ENCODE assay signal across 8 cellular contexts in the genomic region with DNA sequence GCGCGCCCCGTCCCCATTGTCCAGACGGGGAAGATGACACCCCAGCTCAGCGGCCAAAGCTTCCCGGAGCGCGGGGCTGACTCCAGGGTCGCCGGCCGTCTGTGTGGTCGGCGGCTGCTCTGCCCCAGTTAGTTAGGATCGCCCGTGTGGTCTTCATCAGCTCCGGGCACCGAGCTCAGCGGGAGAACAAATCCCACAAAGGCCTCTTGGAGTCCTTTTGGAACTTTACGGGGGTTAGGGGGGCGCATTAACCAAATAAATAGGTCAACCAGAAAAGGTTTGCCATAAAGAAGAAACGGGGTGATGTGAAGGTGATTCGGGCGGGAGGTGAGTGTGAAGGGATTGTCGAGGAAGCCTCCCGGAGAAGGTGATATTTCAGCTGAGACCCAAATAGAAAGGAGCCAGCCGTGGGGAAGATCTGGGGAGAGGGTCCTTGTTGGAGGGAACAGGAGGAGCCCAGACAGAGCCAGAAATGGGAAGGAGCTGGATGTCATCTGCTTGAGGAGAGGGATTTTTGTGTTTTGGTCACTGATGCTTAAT. TPM values are rescaled to one million over a fixed set of nuclear protein-coding genes. Genes with fewer than 3 reads are reported as not detected.
DNase-seq lines count a peak whose midpoint lies in the region; ATAC-seq and TF ChIP-seq lines count a peak whose summit lies in the region.

No MANE protein-coding gene starts in this region.

- H3K4me3 Mint-ChIP-seq in type B pancreatic cell = peak overlapping the region; percentile 96

- no peaks in the 10 kb centered on the region for H3K9me3 ChIP-seq in adipocyte (ENCODE audit: control insufficient read depth, low read length)
- no peaks in the 10 kb centered on the region for H3K9me3 ChIP-seq in liver (ENCODE audit: control insufficient read depth in 4 of 4, low read length in 3 of 4)

- ATAC-seq in HG02870 (IDR thresholded peaks at IDR 0.05; ENCODE audit: unreplicated experiment) = no peak
- ATAC-seq in HG03520 (IDR thresholded peaks at IDR 0.05; ENCODE audit: unreplicated experiment) = no peak
- no peak for ATAC-seq in left lobe of liver

- H3K4me3 ChIP-seq in AG04449 (ENCODE audit: low read depth, low read length) (peak overlapping the region; percentile 94), HL-60 (replicated peaks; ENCODE audit: insufficient read depth, low read length) (peak overlapping the region; percentile 99), adipocyte (ENCODE audit: low read length) (peak overlapping the region; percentile 93), liver (ENCODE audit: low read depth in 1 of 3, low read length in 3 of 3) (peak overlapping the region; percentile 88 to 100 (median 89))

- DNase-seq in AG04449 (ENCODE audit: low read depth, low spot score) = no peak
- no peak for DNase-seq in HL-60 (ENCODE audit: low read depth in 1 of 2, low spot score in 1 of 2)
- DNase-seq in adipocyte (ENCODE audit: low read depth) = peak; percentile 22
- DNase-seq in type B pancreatic cell (ENCODE audit: extremely low spot score, unreplicated experiment) = no peak
- DNase-seq in left lobe of liver (ENCODE audit: low spot score) = no peak

- peaks cover 21% of the 10 kb centered on the region for H3K4me1 Mint-ChIP-seq in type B pancreatic cell (ENCODE audit: unreplicated experiment)

- H3K27me3 ChIP-seq in HL-60 (ENCODE audit: insufficient read depth, poor library complexity, severe bottlenecking) = no peaks in the 10 kb centered on the region
- no peaks in the 10 kb centered on the region for H3K27me3 ChIP-seq in adipocyte (replicated peaks; ENCODE audit: control insufficient read depth, insufficient read depth, low read length)
- H3K27me3 ChIP-seq in liver (ENCODE audit: control insufficient read depth in 4 of 4, insufficient read depth in 4 of 4, low read length in 3 of 4) = no peaks in the 10 kb centered on the region

- H3K27ac ChIP-seq in HL-60 (replicated peaks) = peak overlapping the region; percentile 41
- H3K27ac ChIP-seq in liver (ENCODE audit: low read depth in 1 of 2, low read length in 2 of 2) = no peak overlapping the region

- H3K27ac Mint-ChIP-seq in type B pancreatic cell = peak overlapping the region; percentile 65

- H3K27me3 Mint-ChIP-seq in type B pancreatic cell = no peaks in the 10 kb centered on the region

- POLR2A ChIA-PET in AG04449 (lab: Yijun Ruan, JAX) = interaction anchor here (0.8 to 1.1 kb wide), 3 partner anchors 34 to 1080 kb away, joined by 3 to 5 read pairs (median 5); no protein-coding TSS in a partner anchor

- no peaks in the 10 kb centered on the region for H3K9me3 Mint-ChIP-seq in type B pancreatic cell

- under 1% methylated on average over 26 of the region's 26 CpGs for WGBS in liver

- peaks cover 14% of the 10 kb centered on the region for H3K4me1 ChIP-seq in adipocyte (ENCODE audit: control insufficient read depth, insufficient read depth, low read length)
- H3K4me1 ChIP-seq in liver (ENCODE audit: control insufficient read depth in 4 of 4, insufficient read depth in 4 of 4, low read length in 3 of 4) = peaks cover 2 to 23% (median 16%) of the 10 kb centered on the region in 4 donors

- peaks cover 4% of the 10 kb centered on the region for H3K36me3 Mint-ChIP-seq in type B pancreatic cell

- no peak for TF ChIP-seq RAD21 in liver (IDR thresholded peaks at IDR 0.05)

- TF ChIP-seq CTCF in AG04449 (IDR thresholded peaks at IDR 0.05; ENCODE audit: insufficient read depth, low read length, missing control alignments) = no peak
- no peak for TF ChIP-seq CTCF in HL-60 (IDR thresholded peaks at IDR 0.05; ENCODE audit: insufficient read depth, low read length)
- no peak for TF ChIP-seq CTCF in liver (IDR thresholded peaks at IDR 0.05; ENCODE audit: low read depth, low read length, missing input control)
- TF ChIP-seq CTCF in type B pancreatic cell (conservative IDR thresholded peaks at IDR 0.05) = no peak

- H3K36me3 ChIP-seq in adipocyte (ENCODE audit: control insufficient read depth, insufficient read depth, low read length, severe bottlenecking) (no peaks in the 10 kb centered on the region), liver (ENCODE audit: control insufficient read depth in 4 of 4, insufficient read depth in 3 of 4, low read depth in 1 of 4, low read length in 3 of 4) (no peaks in the 10 kb centered on the region)

- CTCF ChIA-PET in AG04449 (lab: Yijun Ruan, JAX) = interaction anchor here (1.0 to 1.3 kb wide), 3 partner anchors 11 to 320 kb away, joined by 3 to 4 read pairs (median 4); no protein-coding TSS in a partner anchor

- H3K9ac ChIP-seq in adipocyte (ENCODE audit: low read length) = peak overlapping the region; percentile 94
- peak overlapping the region; percentile 11 to 84 for H3K9ac ChIP-seq in liver (ENCODE audit: low read depth in 1 of 2, low read length in 2 of 2)

TF ChIP-seq in liver, 16 proteins besides CTCF, POLR2A, EP300 and RAD21:
- TF ChIP-seq, protein P1, sequence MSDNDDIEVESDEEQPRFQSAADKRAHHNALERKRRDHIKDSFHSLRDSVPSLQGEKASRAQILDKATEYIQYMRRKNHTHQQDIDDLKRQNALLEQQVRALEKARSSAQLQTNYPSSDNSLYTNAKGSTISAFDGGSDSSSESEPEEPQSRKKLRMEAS (IDR thresholded peaks at IDR 0.05) = no peak
- no peak for TF ChIP-seq FOXA2 (IDR thresholded peaks at IDR 0.05)
- no peak for TF ChIP-seq JUND (IDR thresholded peaks at IDR 0.05)
- TF ChIP-seq GABPA (IDR thresholded peaks at IDR 0.05 in 1 of 2, conservative IDR thresholded peaks at IDR 0.05 in 1 of 2) = no peak
- no peak for TF ChIP-seq YY1 (IDR thresholded peaks at IDR 0.05)
- no peak for TF ChIP-seq HNF4A (conservative IDR thresholded peaks at IDR 0.05)
- TF ChIP-seq RXRA (IDR thresholded peaks at IDR 0.05) = no peak
- TF ChIP-seq, protein P2, sequence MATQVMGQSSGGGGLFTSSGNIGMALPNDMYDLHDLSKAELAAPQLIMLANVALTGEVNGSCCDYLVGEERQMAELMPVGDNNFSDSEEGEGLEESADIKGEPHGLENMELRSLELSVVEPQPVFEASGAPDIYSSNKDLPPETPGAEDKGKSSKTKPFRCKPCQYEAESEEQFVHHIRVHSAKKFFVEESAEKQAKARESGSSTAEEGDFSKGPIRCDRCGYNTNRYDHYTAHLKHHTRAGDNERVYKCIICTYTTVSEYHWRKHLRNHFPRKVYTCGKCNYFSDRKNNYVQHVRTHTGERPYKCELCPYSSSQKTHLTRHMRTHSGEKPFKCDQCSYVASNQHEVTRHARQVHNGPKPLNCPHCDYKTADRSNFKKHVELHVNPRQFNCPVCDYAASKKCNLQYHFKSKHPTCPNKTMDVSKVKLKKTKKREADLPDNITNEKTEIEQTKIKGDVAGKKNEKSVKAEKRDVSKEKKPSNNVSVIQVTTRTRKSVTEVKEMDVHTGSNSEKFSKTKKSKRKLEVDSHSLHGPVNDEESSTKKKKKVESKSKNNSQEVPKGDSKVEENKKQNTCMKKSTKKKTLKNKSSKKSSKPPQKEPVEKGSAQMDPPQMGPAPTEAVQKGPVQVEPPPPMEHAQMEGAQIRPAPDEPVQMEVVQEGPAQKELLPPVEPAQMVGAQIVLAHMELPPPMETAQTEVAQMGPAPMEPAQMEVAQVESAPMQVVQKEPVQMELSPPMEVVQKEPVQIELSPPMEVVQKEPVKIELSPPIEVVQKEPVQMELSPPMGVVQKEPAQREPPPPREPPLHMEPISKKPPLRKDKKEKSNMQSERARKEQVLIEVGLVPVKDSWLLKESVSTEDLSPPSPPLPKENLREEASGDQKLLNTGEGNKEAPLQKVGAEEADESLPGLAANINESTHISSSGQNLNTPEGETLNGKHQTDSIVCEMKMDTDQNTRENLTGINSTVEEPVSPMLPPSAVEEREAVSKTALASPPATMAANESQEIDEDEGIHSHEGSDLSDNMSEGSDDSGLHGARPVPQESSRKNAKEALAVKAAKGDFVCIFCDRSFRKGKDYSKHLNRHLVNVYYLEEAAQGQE (IDR thresholded peaks at IDR 0.05) = no peak
- TF ChIP-seq SP1 (IDR thresholded peaks at IDR 0.05) = no peak
- TF ChIP-seq, protein P3, sequence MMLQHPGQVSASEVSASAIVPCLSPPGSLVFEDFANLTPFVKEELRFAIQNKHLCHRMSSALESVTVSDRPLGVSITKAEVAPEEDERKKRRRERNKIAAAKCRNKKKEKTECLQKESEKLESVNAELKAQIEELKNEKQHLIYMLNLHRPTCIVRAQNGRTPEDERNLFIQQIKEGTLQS (IDR thresholded peaks at IDR 0.05) = no peak

RNA-seq across cellular contexts. Expression of gene ATP6V0A2, which starts 0.7 kb away (rescaled TPM):
- 10 to 100 TPM; 15.6 to 22.9 TPM for total RNA-seq in liver
- 1 to 10 TPM; 3.1 to 5.2 TPM for polyA plus RNA-seq in liver
- 29.0 and 35.4 TPM in 2 replicates for total RNA-seq in type B pancreatic cell (ENCODE audit: low replicate concordance)
- total RNA-seq in left lobe of liver = 10.7 TPM

RNA-seq across cellular contexts. Expression of gene TCTN2, which starts 41.9 kb away (rescaled TPM):
- total RNA-seq in liver = 1 to 10 TPM; 1.5 to 1.9 TPM
- under 1 TPM; 0.38 to 0.80 TPM for polyA plus RNA-seq in liver
- 19.0 and 29.5 TPM in 2 replicates for total RNA-seq in type B pancreatic cell (ENCODE audit: low replicate concordance)
- total RNA-seq in left lobe of liver = 1.5 TPM

RNA-seq across cellular contexts. Expression of gene DNAH10, which starts 49.3 kb away (rescaled TPM):
- total RNA-seq in liver (under 1 TPM; 0.05 to 0.08 TPM), type B pancreatic cell (ENCODE audit: low replicate concordance) (0.29 and 0.56 TPM in 2 replicates), left lobe of liver (0.28 TPM)
- under 1 TPM; 0.05 to 0.47 TPM for polyA plus RNA-seq in liver
